Comparison of ENCODE assay signal across 1 cellular context in the genomic region with DNA sequence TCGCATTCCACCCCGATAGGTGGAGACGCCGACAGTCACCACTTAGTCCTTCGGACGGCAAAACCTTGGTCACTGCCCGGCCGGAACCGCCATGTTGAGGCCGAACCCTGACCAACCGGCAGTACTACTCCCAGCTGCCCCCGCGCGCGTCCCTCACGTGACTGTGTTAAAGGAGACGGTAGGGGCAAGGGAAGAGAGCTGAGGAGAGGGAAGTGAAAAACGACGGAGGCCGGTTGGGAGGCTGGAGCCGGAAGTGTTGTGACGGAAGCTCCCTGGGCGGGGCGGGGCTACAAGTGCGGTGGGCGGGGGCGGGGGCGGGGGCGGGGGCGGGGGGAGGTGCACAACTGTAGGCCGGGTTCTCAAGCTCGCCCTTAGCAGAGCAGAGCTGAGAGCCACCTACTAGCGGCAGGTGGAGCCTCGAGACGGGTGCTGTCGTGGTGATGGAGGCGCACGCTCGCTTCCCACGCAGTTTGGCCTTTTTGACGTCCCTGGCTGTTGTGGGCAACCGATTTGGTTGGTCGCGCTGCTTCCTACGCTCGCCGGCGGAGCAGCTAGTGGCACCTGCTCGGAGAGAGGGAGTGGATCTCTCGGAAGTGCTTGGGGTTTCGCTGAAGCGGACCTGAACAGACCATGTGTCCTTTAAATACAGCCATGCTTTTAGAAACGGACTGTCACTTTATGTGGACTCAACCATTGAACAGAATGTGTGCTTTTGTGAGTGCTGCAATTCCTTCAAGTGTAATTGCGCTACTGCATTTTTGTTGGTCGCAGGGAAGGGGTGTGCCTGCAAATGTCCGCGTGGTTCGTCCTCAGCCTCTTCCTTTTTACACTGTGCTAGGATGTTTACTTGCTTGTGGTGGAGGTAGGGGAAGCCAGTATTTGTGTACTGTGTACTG.
TF ChIP-seq lines count a peak whose summit lies in the region.

A gene with protein sequence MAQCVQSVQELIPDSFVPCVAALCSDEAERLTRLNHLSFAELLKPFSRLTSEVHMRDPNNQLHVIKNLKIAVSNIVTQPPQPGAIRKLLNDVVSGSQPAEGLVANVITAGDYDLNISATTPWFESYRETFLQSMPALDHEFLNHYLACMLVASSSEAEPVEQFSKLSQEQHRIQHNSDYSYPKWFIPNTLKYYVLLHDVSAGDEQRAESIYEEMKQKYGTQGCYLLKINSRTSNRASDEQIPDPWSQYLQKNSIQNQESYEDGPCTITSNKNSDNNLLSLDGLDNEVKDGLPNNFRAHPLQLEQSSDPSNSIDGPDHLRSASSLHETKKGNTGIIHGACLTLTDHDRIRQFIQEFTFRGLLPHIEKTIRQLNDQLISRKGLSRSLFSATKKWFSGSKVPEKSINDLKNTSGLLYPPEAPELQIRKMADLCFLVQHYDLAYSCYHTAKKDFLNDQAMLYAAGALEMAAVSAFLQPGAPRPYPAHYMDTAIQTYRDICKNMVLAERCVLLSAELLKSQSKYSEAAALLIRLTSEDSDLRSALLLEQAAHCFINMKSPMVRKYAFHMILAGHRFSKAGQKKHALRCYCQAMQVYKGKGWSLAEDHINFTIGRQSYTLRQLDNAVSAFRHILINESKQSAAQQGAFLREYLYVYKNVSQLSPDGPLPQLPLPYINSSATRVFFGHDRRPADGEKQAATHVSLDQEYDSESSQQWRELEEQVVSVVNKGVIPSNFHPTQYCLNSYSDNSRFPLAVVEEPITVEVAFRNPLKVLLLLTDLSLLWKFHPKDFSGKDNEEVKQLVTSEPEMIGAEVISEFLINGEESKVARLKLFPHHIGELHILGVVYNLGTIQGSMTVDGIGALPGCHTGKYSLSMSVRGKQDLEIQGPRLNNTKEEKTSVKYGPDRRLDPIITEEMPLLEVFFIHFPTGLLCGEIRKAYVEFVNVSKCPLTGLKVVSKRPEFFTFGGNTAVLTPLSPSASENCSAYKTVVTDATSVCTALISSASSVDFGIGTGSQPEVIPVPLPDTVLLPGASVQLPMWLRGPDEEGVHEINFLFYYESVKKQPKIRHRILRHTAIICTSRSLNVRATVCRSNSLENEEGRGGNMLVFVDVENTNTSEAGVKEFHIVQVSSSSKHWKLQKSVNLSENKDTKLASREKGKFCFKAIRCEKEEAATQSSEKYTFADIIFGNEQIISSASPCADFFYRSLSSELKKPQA (N-terminal part only) (minus strand): TSS at position 130 of the 896 bp plus-strand sequence. CDS start 364 bp downstream, outside the sequence.

TF ChIP-seq in endothelial cell of umbilical vein, 7 proteins besides CTCF, POLR2A, EP300 and RAD21:
- TF ChIP-seq, protein P1, sequence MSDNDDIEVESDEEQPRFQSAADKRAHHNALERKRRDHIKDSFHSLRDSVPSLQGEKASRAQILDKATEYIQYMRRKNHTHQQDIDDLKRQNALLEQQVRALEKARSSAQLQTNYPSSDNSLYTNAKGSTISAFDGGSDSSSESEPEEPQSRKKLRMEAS (IDR thresholded peaks at IDR 0.05; ENCODE audit: insufficient read depth, insufficient read length): peak; percentile 97
- TF ChIP-seq GATA2 (IDR thresholded peaks at IDR 0.05; ENCODE audit: insufficient read depth, insufficient read length, low read depth, low read length): no peak
- TF ChIP-seq POLR2AphosphoS5 (IDR thresholded peaks at IDR 0.05; ENCODE audit: insufficient read depth, low read depth, low read length): peak; percentile 80
